19 cellular contexts compared by ENCODE assay signal in genomic region chr7:150948791-150949251, GRCh38. TPM values are rescaled to one million over a fixed set of nuclear protein-coding genes. Genes with fewer than 3 reads are reported as not detected.
DNase-seq lines count a peak whose midpoint lies in the region; ATAC-seq, FAIRE-seq and TF ChIP-seq lines count a peak whose summit lies in the region.
"Had no signal": no experiment of that assay in that cellular context is flagged by ENCODE, and none has a peak within 500 bp of the region (broad histone marks: within the 10 kb centered on the region; RNA-seq: fewer than 3 reads in every experiment).

No MANE protein-coding gene starts in this region.

- H3K36me3 ChIP-seq in SK-N-SH (replicated peaks in 1 of 2; ENCODE audit: control insufficient read depth in 1 of 2, insufficient read depth in 2 of 2, low read length in 1 of 2): no peaks in the 10 kb centered on the region
- H3K36me3 ChIP-seq in left ventricle myocardium inferior: peaks cover 17% of the 10 kb centered on the region
- H3K36me3 ChIP-seq in mesenchymal stem cell (ENCODE audit: control insufficient read depth in 1 of 2, insufficient read depth in 2 of 2, low read depth in 1 of 2, low read length in 2 of 2): no peaks in the 10 kb centered on the region
- no peaks in the 10 kb centered on the region for H3K36me3 ChIP-seq in tibial artery

- DNase-seq in SK-N-SH (peak; percentile 58), left ventricle myocardium inferior (peak; percentile 11), Right ventricle myocardium inferior (ENCODE audit: missing footprints) (no peak), mesenchymal stem cell (no peak), tibial artery (peak; percentile 13 to 58), NCI-H2107 treated with DMSO at 0.1 percent for 48 hours (lab: John Stamatoyannopoulos, UW; ENCODE audit: unreplicated experiment) (no peak), GM12892 (ENCODE audit: insufficient read length) (no peak)
- DNase-seq: COR-L47; effector memory CD8-positive, alpha-beta T cell; NCI-H2029; NCI-H446 treated with DMSO at 0.1 percent for 48 hours; RPMI8226; stimulated activated CD4-positive, alpha-beta T cell treated with anti-CD3 and anti-CD28 coated beads, Interleukin-2, amount 100 ng/mL, for 48 hours; stomach had no signal

- H2BK120ac ChIP-seq in mesenchymal stem cell (ENCODE audit: low read depth, low read length): peak overlapping the region; percentile 73

- H3K79me1 ChIP-seq in mesenchymal stem cell (replicated peaks; ENCODE audit: low read length, poor library complexity, severe bottlenecking): no peaks in the 10 kb centered on the region

- H3K27ac ChIP-seq in SK-N-SH (ENCODE audit: low read depth in 2 of 2, low read length in 1 of 2): peak overlapping the region in 1 of 2 experiments; percentile 89; a peak in 2 of 4 replicates
- H3K27ac ChIP-seq in left ventricle myocardium inferior (replicated peaks): peak overlapping the region; percentile 85
- no peak overlapping the region for H3K27ac ChIP-seq in mesenchymal stem cell (ENCODE audit: low read length, poor library complexity, severe bottlenecking)
- no peak overlapping the region for H3K27ac ChIP-seq in tibial artery
- H3K27ac ChIP-seq: 22Rv1 had no signal

- FAIRE-seq in GM12892 (lab: Jason Lieb, UNC): no peak
- FAIRE-seq: TTC549, urothelium cell line had no signal

- H4K91ac ChIP-seq in mesenchymal stem cell (ENCODE audit: low read length): peak overlapping the region; percentile 52

- H4K8ac ChIP-seq in mesenchymal stem cell (ENCODE audit: low read length): peak overlapping the region; percentile 20

- 0 out of 2 replicates have a peak, but pooled peaks cover 5% of the 10 kb centered on the region for H3K27me3 ChIP-seq in SK-N-SH (ENCODE audit: insufficient read depth)
- H3K27me3 ChIP-seq in left ventricle myocardium inferior (ENCODE audit: low read depth): peaks cover 48% of the 10 kb centered on the region
- peaks cover 16 to 44% of the 10 kb centered on the region in 2 experiments for H3K27me3 ChIP-seq in mesenchymal stem cell (ENCODE audit: control insufficient read depth in 1 of 2, insufficient read depth in 1 of 2, low read length in 2 of 2)
- H3K27me3 ChIP-seq in tibial artery: peaks cover 0 to 60% of the 10 kb centered on the region in 2 donors

- TF ChIP-seq RAD21 in SK-N-SH (IDR thresholded peaks at IDR 0.05; ENCODE audit: low read length): no peak

- no peak overlapping the region for H2BK5ac ChIP-seq in mesenchymal stem cell (ENCODE audit: low read depth, low read length, poor library complexity, severe bottlenecking)

- H3K9me2 ChIP-seq in SK-N-SH: no peaks in the 10 kb centered on the region

- H3K4ac ChIP-seq in mesenchymal stem cell (ENCODE audit: low read depth in 1 of 2, low read length in 2 of 2): no peak overlapping the region

- no peak for TF ChIP-seq EP300 in SK-N-SH (IDR thresholded peaks at IDR 0.05; ENCODE audit: borderline replicate concordance in 1 of 2, low read depth in 1 of 2, low read length in 1 of 2)

- H2AFZ ChIP-seq in SK-N-SH (ENCODE audit: low read depth) (no peak overlapping the region), mesenchymal stem cell (ENCODE audit: low read depth, low read length) (no peak overlapping the region)

- H3K9ac ChIP-seq in SK-N-SH: no peak overlapping the region
- H3K9ac ChIP-seq in mesenchymal stem cell (ENCODE audit: low read length): no peak overlapping the region

- H4K20me1 ChIP-seq in SK-N-SH (ENCODE audit: insufficient read depth): no peaks in the 10 kb centered on the region

- no peak for TF ChIP-seq CTCF in SK-N-SH (IDR thresholded peaks at IDR 0.05)
- no peak for TF ChIP-seq CTCF in left ventricle myocardium inferior (IDR thresholded peaks at IDR 0.05; ENCODE audit: borderline replicate concordance)
- TF ChIP-seq CTCF in tibial artery (IDR thresholded peaks at IDR 0.05): no peak

- TF ChIP-seq POLR2A in GM12892 (IDR thresholded peaks at IDR 0.05; ENCODE audit: low read depth, low read length): no peak

- no peak overlapping the region for H3K18ac ChIP-seq in mesenchymal stem cell (ENCODE audit: low read depth in 1 of 2, low read length in 2 of 2)

- CTCF ChIA-PET in SK-N-SH (lab: Yijun Ruan, JAX): interaction anchor here (0.8 to 6.6 kb wide), 15 partner anchors 9 to 162 kb away, joined by 3 to 84 read pairs (median 4); no protein-coding TSS in a partner anchor

- H3K79me2 ChIP-seq in SK-N-SH (ENCODE audit: insufficient read depth): no peaks in the 10 kb centered on the region

- H3K9me3 ChIP-seq in SK-N-SH (no peaks in the 10 kb centered on the region), left ventricle myocardium inferior (replicated peaks) (no peaks in the 10 kb centered on the region), mesenchymal stem cell (ENCODE audit: control insufficient read depth, low read length) (no peaks in the 10 kb centered on the region), tibial artery (no peaks in the 10 kb centered on the region)
- H3K9me3 ChIP-seq: stomach had no signal

- H3K23ac ChIP-seq in mesenchymal stem cell (ENCODE audit: low read length in 2 of 2): peak overlapping the region in 1 of 2 experiments; percentile 23

- no peak overlapping the region for H3K14ac ChIP-seq in mesenchymal stem cell (ENCODE audit: low read length in 2 of 2)

- intact Hi-C loops in left ventricle myocardium inferior (cut with micrococcal nuclease) (no loop called here), Right ventricle myocardium inferior (cut with DNase I) (no loop called here), tibial artery (cut with DNase I; ENCODE audit: low total_unique reads) (no loop called here)

- 86% methylated on average over 8 of the region's 15 CpGs for WGBS in SK-N-SH (ENCODE audit: low lambda C conversion rate)
- WGBS in mesenchymal stem cell: 78% methylated on average over 15 of the region's 15 CpGs

- POLR2A ChIA-PET in SK-N-SH (lab: Yijun Ruan, JAX): interaction anchor here (0.7 to 1.6 kb wide), 9 partner anchors 14 to 47 kb away, joined by 3 to 9 read pairs (median 4); no protein-coding TSS in a partner anchor

- H2BK15ac ChIP-seq in mesenchymal stem cell (ENCODE audit: low read depth, poor library complexity, severe bottlenecking): no peak overlapping the region

- no peak overlapping the region for H3K4me2 ChIP-seq in SK-N-SH
- H3K4me2 ChIP-seq in mesenchymal stem cell (ENCODE audit: low read length, poor library complexity, severe bottlenecking): no peak overlapping the region

- peak overlapping the region; percentile 21 to 38 for H2BK12ac ChIP-seq in mesenchymal stem cell (ENCODE audit: low read length in 2 of 2)

- H3K4me1 ChIP-seq in SK-N-SH (ENCODE audit: control insufficient read depth in 1 of 2, insufficient read depth in 2 of 2, low read depth in 1 of 2, low read length in 1 of 2) (peaks cover 0 to 91% of the 10 kb centered on the region in 2 experiments; a peak in 2 of 4 replicates), left ventricle myocardium inferior (peaks cover 56% of the 10 kb centered on the region), mesenchymal stem cell (ENCODE audit: control insufficient read depth, insufficient read depth, low read depth, low read length) (peaks cover 9% of the 10 kb centered on the region), tibial artery (peaks cover 0 to 10% (median 2%) of the 10 kb centered on the region in 4 donors)

- H2AK5ac ChIP-seq in mesenchymal stem cell (ENCODE audit: low read length, severe bottlenecking): no peak overlapping the region

- H3F3A ChIP-seq in SK-N-SH (replicated peaks; ENCODE audit: insufficient read depth): no peaks in the 10 kb centered on the region

- no peak for ATAC-seq in SK-N-SH treated with all-trans-retinoic acid at 6 μM for 48 hours
- ATAC-seq in Right ventricle myocardium inferior: no peak
- ATAC-seq: effector memory CD8-positive, alpha-beta T cell had no signal

- H3K4me3 ChIP-seq in SK-N-SH (ENCODE audit: low read depth in 2 of 2, low read length in 1 of 2) (no peak overlapping the region), left ventricle myocardium inferior (no peak overlapping the region), mesenchymal stem cell (ENCODE audit: insufficient read depth in 1 of 2, low read depth in 1 of 2, low read length in 2 of 2) (no peak overlapping the region), tibial artery (no peak overlapping the region)
- H3K4me3 ChIP-seq: lung, stomach had no signal

TF ChIP-seq in SK-N-SH, 30 proteins besides CTCF, POLR2A, EP300 and RAD21 (continues in another document):
- TF ChIP-seq GABPA (IDR thresholded peaks at IDR 0.05; ENCODE audit: low read depth) (no peak), FOSL2 (IDR thresholded peaks at IDR 0.05; ENCODE audit: borderline replicate concordance, low read depth) (no peak), RFX5 (IDR thresholded peaks at IDR 0.05; ENCODE audit: low read length) (no peak), GATA2 (CRISPR knock-in tag; IDR thresholded peaks at IDR 0.05) (no peak), CHD2 (IDR thresholded peaks at IDR 0.05; ENCODE audit: low read length, partially characterized antibody) (no peak), MXI1 (IDR thresholded peaks at IDR 0.05; ENCODE audit: low read depth, low read length) (no peak), NRF1 (IDR thresholded peaks at IDR 0.05; ENCODE audit: low read depth, low read length) (no peak), POLR2AphosphoS5 (IDR thresholded peaks at IDR 0.05; ENCODE audit: low read depth, low read length) (no peak)

TF ChIP-seq in SK-N-SH treated with all-trans-retinoic acid at 6 μM for 48 hours, 23 proteins besides CTCF, POLR2A, EP300 and RAD21:
- no peak for TF ChIP-seq OSR1 (CRISPR knock-in tag; IDR thresholded peaks at IDR 0.05)

RNA-seq across cellular contexts. Expression of gene KCNH2, which starts 29.3 kb away (rescaled TPM):
- polyA plus RNA-seq in SK-N-SH (2012; rRNA removed): 2.2 and 6.4 TPM in 2 replicates
- polyA plus RNA-seq in SK-N-SH (2012; cell fraction: cytosol; rRNA removed): 2.8 and 8.3 TPM in 2 replicates
- 4.1 and 6.1 TPM in 2 replicates for polyA plus RNA-seq in SK-N-SH (2012; cell fraction: nucleus; rRNA removed)
- total RNA-seq in left ventricle myocardium inferior: 94.1 TPM
- total RNA-seq in Right ventricle myocardium inferior: 97.3 TPM
- 0.87 TPM for polyA plus RNA-seq in mesenchymal stem cell (2013, experiment 1 of 2)
- 0.92 TPM for polyA plus RNA-seq in mesenchymal stem cell (2013, experiment 2 of 2)
- polyA plus RNA-seq in GM12892 (2012; ENCODE audit: missing spikeins): 0.11 TPM

RNA-seq across cellular contexts. Expression of gene NOS3, which starts 42.0 kb away (rescaled TPM):
- 0.15 and 0.41 TPM in 2 replicates for polyA plus RNA-seq in SK-N-SH (2012; rRNA removed)
- 0.01 and 0.24 TPM in 2 replicates for polyA plus RNA-seq in SK-N-SH (2012; cell fraction: cytosol; rRNA removed)
- 0.09 and 0.13 TPM in 2 replicates for polyA plus RNA-seq in SK-N-SH (2012; cell fraction: nucleus; rRNA removed)
- total RNA-seq in left ventricle myocardium inferior: 12.6 TPM
- 19.4 TPM for total RNA-seq in Right ventricle myocardium inferior
- 4.7 TPM for polyA plus RNA-seq in mesenchymal stem cell (2013, experiment 1 of 2)
- polyA plus RNA-seq in mesenchymal stem cell (2013, experiment 2 of 2): 3.5 TPM
- polyA plus RNA-seq in GM12892 (2012; ENCODE audit: missing spikeins): 0.23 TPM

Comparison
In these comparisons a context has a peak if more than half of its experiments do, and no peak if none do; other contexts are left out.
1. DNase-seq: peak in SK-N-SH (single experiment), left ventricle myocardium inferior (single experiment) and tibial artery (2 of 2); none in Right ventricle myocardium inferior (single experiment), mesenchymal stem cell (single experiment), NCI-H2107 treated with DMSO at 0.1 percent for 48 hours (single experiment) and GM12892 (single experiment).